7 cellular contexts compared by ENCODE assay signal in genomic region chr20:347317-347639, GRCh38. TPM values are rescaled to one million over a fixed set of nuclear protein-coding genes. Genes with fewer than 3 reads are reported as not detected.
A peak's percentile ranks its signal among the peaks of the same experiment; 100 is the strongest.
DNase-seq lines count a peak whose midpoint lies in the region; ATAC-seq, FAIRE-seq and TF ChIP-seq lines count a peak whose summit lies in the region.

No MANE protein-coding gene starts in this region.

- DNase-seq in NB4 (ENCODE audit: low read depth): no peak
- no peak for DNase-seq in endothelial cell of umbilical vein (ENCODE audit: low read depth, low spot score)
- no peak for DNase-seq in trophoblast cell
- no peak for DNase-seq in retina
- DNase-seq in sciatic nerve (ENCODE audit: low spot score): no peak

- peak overlapping the region; percentile 54 for H3K14ac ChIP-seq in trophoblast cell (ENCODE audit: low read length)

- H3K9ac ChIP-seq in endothelial cell of umbilical vein (replicated peaks; ENCODE audit: extremely low read depth, insufficient read depth, low read length) (peak overlapping the region; percentile 49), trophoblast cell (ENCODE audit: low read length) (peak overlapping the region; percentile 49)

- H4K20me1 ChIP-seq in endothelial cell of umbilical vein (replicated peaks; ENCODE audit: control insufficient read depth, extremely low read depth, insufficient read depth, low read length): no peaks in the 10 kb centered on the region

- H3K9me3 ChIP-seq in endothelial cell of umbilical vein (replicated peaks; ENCODE audit: control insufficient read depth, insufficient read depth, low read length) (peaks cover 1% of the 10 kb centered on the region), trophoblast cell (ENCODE audit: insufficient read depth, low read depth, low read length) (no peaks in the 10 kb centered on the region)

- ATAC-seq in GM21526 (IDR thresholded peaks at IDR 0.05; ENCODE audit: low FRiP score, unreplicated experiment): peak; percentile 2
- ATAC-seq in sciatic nerve: no peak
- no peak for ATAC-seq in GM18520 (IDR thresholded peaks at IDR 0.05; ENCODE audit: unreplicated experiment)

- H3K79me1 ChIP-seq in trophoblast cell (ENCODE audit: low read length): peaks cover 11% of the 10 kb centered on the region

- H3K79me2 ChIP-seq in endothelial cell of umbilical vein (ENCODE audit: control insufficient read depth, insufficient read depth, low read length) (no peaks in the 10 kb centered on the region), trophoblast cell (ENCODE audit: control insufficient read depth, insufficient read depth, low read length, poor library complexity) (peaks cover 5% of the 10 kb centered on the region)

- H3K27ac ChIP-seq in endothelial cell of umbilical vein (ENCODE audit: insufficient read depth, low read depth, low read length) (peak overlapping the region; percentile 51), trophoblast cell (ENCODE audit: low read depth, low read length) (peak overlapping the region; percentile 72)

- CTCF ChIA-PET in endothelial cell of umbilical vein (lab: Charles Lee): interaction anchor here (0.8 to 4.7 kb wide), 8 partner anchors 15 to 91 kb away, joined by 3 to 42 read pairs (median 4); no protein-coding TSS in a partner anchor

- peak overlapping the region; percentile 38 for H2BK5ac ChIP-seq in trophoblast cell (ENCODE audit: low read depth, low read length, poor library complexity)

- H3K4me3 ChIP-seq in NB4 (ENCODE audit: low read depth, low read length) (peak overlapping the region; percentile 81), endothelial cell of umbilical vein (replicated peaks in 1 of 3; ENCODE audit: insufficient read depth in 1 of 3, low read depth in 1 of 3, low read length in 3 of 3) (peak overlapping the region; percentile 53 to 77 (median 54)), trophoblast cell (ENCODE audit: low read depth, low read length) (peak overlapping the region; percentile 74)

- BruUV-seq in endothelial cell of umbilical vein (replicated peaks; lab: Mats Ljungman, UMichigan): TSS peak; percentile 20

- H3K36me3 ChIP-seq in endothelial cell of umbilical vein (ENCODE audit: control insufficient read depth in 2 of 2, extremely low read depth in 1 of 2, insufficient read depth in 2 of 2, low read length in 2 of 2) (no peaks in the 10 kb centered on the region), trophoblast cell (ENCODE audit: control insufficient read depth in 1 of 2, insufficient read depth in 2 of 2, low read length in 2 of 2) (peaks cover 4 to 6% of the 10 kb centered on the region in 2 experiments)

- POLR2A ChIA-PET in endothelial cell of umbilical vein (lab: Charles Lee): interaction anchor here (0.9 to 1.6 kb wide), 4 partner anchors 10 to 60 kb away, joined by 3 to 6 read pairs (median 4); no protein-coding TSS in a partner anchor

- peak overlapping the region; percentile 67 for H4K12ac ChIP-seq in trophoblast cell (ENCODE audit: low read depth, low read length)

- no peak overlapping the region for H2AK5ac ChIP-seq in trophoblast cell (ENCODE audit: low read length)

- peak overlapping the region; percentile 62 for H4K91ac ChIP-seq in trophoblast cell (ENCODE audit: low read depth, low read length)

- WGBS in trophoblast cell (ENCODE audit: extremely low coverage, insufficient coverage, insufficient read length): no CpG with 5 or more reads among the region's 19 CpGs

- TF ChIP-seq POLR2A in NB4 (IDR thresholded peaks at IDR 0.05; ENCODE audit: extremely low read depth, insufficient read length) (no peak), endothelial cell of umbilical vein (IDR thresholded peaks at IDR 0.05; ENCODE audit: low read depth, low read length) (no peak)

- peak overlapping the region; percentile 16 for H3K4ac ChIP-seq in trophoblast cell (ENCODE audit: low read depth, low read length)

- H4K8ac ChIP-seq in trophoblast cell (ENCODE audit: low read depth, low read length): peak overlapping the region; percentile 71

- H3K18ac ChIP-seq in trophoblast cell (ENCODE audit: low read length): peak overlapping the region; percentile 20

- dilution Hi-C loops in endothelial cell of umbilical vein (cut with MboI; ENCODE audit: extremely low pct_ligation_motif_present, low sequenced_read_pairs): no loop called here

- no peaks in the 10 kb centered on the region for H3K27me3 ChIP-seq in endothelial cell of umbilical vein (ENCODE audit: control insufficient read depth in 2 of 2, insufficient read depth in 2 of 2, low read length in 2 of 2)
- H3K27me3 ChIP-seq in trophoblast cell (ENCODE audit: insufficient read depth, low read length): no peaks in the 10 kb centered on the region

- H2BK12ac ChIP-seq in trophoblast cell (ENCODE audit: low read length): no peak overlapping the region

- no peak overlapping the region for H2BK120ac ChIP-seq in trophoblast cell (ENCODE audit: insufficient read depth, low read length, poor library complexity)

- H3K4me2 ChIP-seq in endothelial cell of umbilical vein (ENCODE audit: insufficient read depth, low read length): peak overlapping the region; percentile 58
- peak overlapping the region; percentile 81 for H3K4me2 ChIP-seq in trophoblast cell (ENCODE audit: low read length)

- no peaks in the 10 kb centered on the region for H3K9me1 ChIP-seq in endothelial cell of umbilical vein (replicated peaks; ENCODE audit: control insufficient read depth, extremely low read depth, insufficient read depth, low read length)

- peaks cover 9% of the 10 kb centered on the region for H3K4me1 ChIP-seq in endothelial cell of umbilical vein (ENCODE audit: control insufficient read depth, extremely low read depth, insufficient read depth, low read length)
- peaks cover 0 to 6% of the 10 kb centered on the region in 2 experiments for H3K4me1 ChIP-seq in trophoblast cell (ENCODE audit: control insufficient read depth in 1 of 2, insufficient read depth in 2 of 2, low read length in 2 of 2)

- intact Hi-C loops in endothelial cell of umbilical vein (cut with micrococcal nuclease) (loop anchor here (1.0 to 5.0 kb wide), 4 partner anchors 20 to 195 kb away; partner anchors contain the start of genes CSNK2A1 and TBC1D20), sciatic nerve (cut with DNase I) (no loop called here)

- TF ChIP-seq CTCF in NB4 (IDR thresholded peaks at IDR 0.05; ENCODE audit: low read depth, low read length): no peak
- no peak for TF ChIP-seq CTCF in endothelial cell of umbilical vein (IDR thresholded peaks at IDR 0.05; ENCODE audit: extremely low read depth in 1 of 2, insufficient read depth in 1 of 2, low read depth in 1 of 2, low read length in 2 of 2)

- H3K23ac ChIP-seq in trophoblast cell (ENCODE audit: low read length): no peak overlapping the region

- FAIRE-seq in endothelial cell of umbilical vein (lab: Jason Lieb, UNC): no peak

- H2AFZ ChIP-seq in endothelial cell of umbilical vein (ENCODE audit: low read depth, low read length) (peak overlapping the region; percentile 96), trophoblast cell (ENCODE audit: insufficient read depth, low read length, poor library complexity) (peak overlapping the region; percentile 62)

RNA-seq across cellular contexts. Expression of gene NRSN2, which starts 0.4 kb away (rescaled TPM):
- total RNA-seq in endothelial cell of umbilical vein (36.7 and 36.9 TPM in 2 replicates), sciatic nerve (39.6 TPM)
- 64.1 and 79.1 TPM in 2 replicates for polyA plus RNA-seq in endothelial cell of umbilical vein
- 47.5 and 70.4 TPM in 2 replicates for polyA plus RNA-seq in endothelial cell of umbilical vein (2011; cell fraction: cytosol; rRNA removed)
- polyA plus RNA-seq in endothelial cell of umbilical vein (2011; cell fraction: nucleus; rRNA removed): 26.9 and 27.6 TPM in 2 replicates
- polyA plus RNA-seq in endothelial cell of umbilical vein (2012): 36.2 and 43.8 TPM in 2 replicates
- polyA minus RNA-seq in endothelial cell of umbilical vein: 26.9 and 28.1 TPM in 2 replicates
- 4.9 TPM for polyA minus RNA-seq in endothelial cell of umbilical vein (2011; cell fraction: cytosol; rRNA and poly(A)+ RNA removed)
- 5.1 and 6.7 TPM in 2 replicates for polyA minus RNA-seq in endothelial cell of umbilical vein (2011; cell fraction: nucleus; rRNA and poly(A)+ RNA removed)
- 26.5 and 26.8 TPM in 2 replicates for polyA plus RNA-seq in trophoblast cell (2013)

RNA-seq across cellular contexts. Expression of gene SOX12, which starts 21.9 kb away (rescaled TPM):
- total RNA-seq in endothelial cell of umbilical vein (32.2 and 37.7 TPM in 2 replicates), sciatic nerve (17.0 TPM)
- polyA plus RNA-seq in endothelial cell of umbilical vein: 5.7 and 6.2 TPM in 2 replicates
- 5.4 and 6.7 TPM in 2 replicates for polyA plus RNA-seq in endothelial cell of umbilical vein (2011; cell fraction: cytosol; rRNA removed)
- polyA plus RNA-seq in endothelial cell of umbilical vein (2011; cell fraction: nucleus; rRNA removed): 8.9 and 9.2 TPM in 2 replicates
- 16.2 and 21.0 TPM in 2 replicates for polyA plus RNA-seq in endothelial cell of umbilical vein (2012)
- polyA minus RNA-seq in endothelial cell of umbilical vein: 2.9 and 5.5 TPM in 2 replicates
- polyA minus RNA-seq in endothelial cell of umbilical vein (2011; cell fraction: cytosol; rRNA and poly(A)+ RNA removed): 3.1 TPM
- 2.2 and 3.9 TPM in 2 replicates for polyA minus RNA-seq in endothelial cell of umbilical vein (2011; cell fraction: nucleus; rRNA and poly(A)+ RNA removed)
- 15.3 and 15.5 TPM in 2 replicates for polyA plus RNA-seq in trophoblast cell (2013)

RNA-seq across cellular contexts. Expression of gene TRIB3, which starts 33.3 kb away (rescaled TPM):
- total RNA-seq in endothelial cell of umbilical vein (32.1 and 35.3 TPM in 2 replicates), sciatic nerve (6.2 TPM)
- 32.6 and 43.0 TPM in 2 replicates for polyA plus RNA-seq in endothelial cell of umbilical vein
- polyA plus RNA-seq in endothelial cell of umbilical vein (2011; cell fraction: cytosol; rRNA removed): 23.5 and 28.0 TPM in 2 replicates
- 11.8 and 12.1 TPM in 2 replicates for polyA plus RNA-seq in endothelial cell of umbilical vein (2011; cell fraction: nucleus; rRNA removed)
- 23.3 and 23.5 TPM in 2 replicates for polyA plus RNA-seq in endothelial cell of umbilical vein (2012)
- polyA minus RNA-seq in endothelial cell of umbilical vein: 20.6 and 22.1 TPM in 2 replicates
- 98.2 TPM for polyA minus RNA-seq in endothelial cell of umbilical vein (2011; cell fraction: cytosol; rRNA and poly(A)+ RNA removed)
- 7.5 and 8.9 TPM in 2 replicates for polyA minus RNA-seq in endothelial cell of umbilical vein (2011; cell fraction: nucleus; rRNA and poly(A)+ RNA removed)
- polyA plus RNA-seq in trophoblast cell (2013): 30.6 and 32.9 TPM in 2 replicates

RNA-seq across cellular contexts. Expression of gene ZCCHC3, which starts 49.9 kb away (rescaled TPM):
- total RNA-seq in endothelial cell of umbilical vein: 22.0 and 24.1 TPM in 2 replicates
- 13.6 and 14.8 TPM in 2 replicates for polyA plus RNA-seq in endothelial cell of umbilical vein
- polyA plus RNA-seq in endothelial cell of umbilical vein (2011; cell fraction: cytosol; rRNA removed): 14.9 and 17.1 TPM in 2 replicates
- 10.2 and 11.0 TPM in 2 replicates for polyA plus RNA-seq in endothelial cell of umbilical vein (2011; cell fraction: nucleus; rRNA removed)
- 14.6 and 16.2 TPM in 2 replicates for polyA plus RNA-seq in endothelial cell of umbilical vein (2012)
- 16.2 and 21.5 TPM in 2 replicates for polyA minus RNA-seq in endothelial cell of umbilical vein
- 7.0 TPM for polyA minus RNA-seq in endothelial cell of umbilical vein (2011; cell fraction: cytosol; rRNA and poly(A)+ RNA removed)
- polyA minus RNA-seq in endothelial cell of umbilical vein (2011; cell fraction: nucleus; rRNA and poly(A)+ RNA removed): 6.9 and 8.0 TPM in 2 replicates
- polyA plus RNA-seq in trophoblast cell (2013): 16.5 and 17.9 TPM in 2 replicates
- 15.6 TPM for total RNA-seq in sciatic nerve

RNA-seq across cellular contexts. Expression of gene C20orf96, which starts 56.7 kb away (rescaled TPM):
- 17.0 and 20.0 TPM in 2 replicates for total RNA-seq in endothelial cell of umbilical vein
- polyA plus RNA-seq in endothelial cell of umbilical vein: 17.2 and 17.7 TPM in 2 replicates
- polyA plus RNA-seq in endothelial cell of umbilical vein (2011; cell fraction: cytosol; rRNA removed): 14.0 and 14.3 TPM in 2 replicates
- polyA plus RNA-seq in endothelial cell of umbilical vein (2011; cell fraction: nucleus; rRNA removed): 51.4 and 61.9 TPM in 2 replicates
- 22.2 and 23.0 TPM in 2 replicates for polyA plus RNA-seq in endothelial cell of umbilical vein (2012)
- 9.0 and 15.1 TPM in 2 replicates for polyA minus RNA-seq in endothelial cell of umbilical vein
- not detected for polyA minus RNA-seq in endothelial cell of umbilical vein (2011; cell fraction: cytosol; rRNA and poly(A)+ RNA removed)
- 14.0 and 17.0 TPM in 2 replicates for polyA minus RNA-seq in endothelial cell of umbilical vein (2011; cell fraction: nucleus; rRNA and poly(A)+ RNA removed)
- 6.2 and 7.1 TPM in 2 replicates for polyA plus RNA-seq in trophoblast cell (2013)
- 8.7 TPM for total RNA-seq in sciatic nerve
